ENCODE assay signal across 13 cellular contexts in the genomic region with DNA sequence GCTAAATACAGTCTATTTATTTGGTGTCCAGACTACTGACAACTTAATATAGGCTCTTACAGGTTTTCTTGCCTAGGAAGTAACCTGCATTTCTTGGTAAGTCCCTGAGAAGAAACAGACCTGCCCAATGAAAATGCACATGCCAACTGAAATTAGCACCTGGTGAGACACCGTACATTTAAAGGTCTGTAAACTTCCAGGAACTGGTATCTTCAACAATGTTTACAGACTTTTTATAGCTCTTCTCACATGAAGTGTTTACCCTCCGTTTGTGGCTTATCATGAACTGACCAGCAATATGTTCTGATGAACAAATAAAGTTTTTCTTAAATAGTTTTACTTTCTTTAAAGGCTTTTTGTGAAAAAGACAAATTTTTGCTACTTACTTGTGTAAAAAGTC.
DNase-seq lines count a peak whose midpoint lies in the region; ATAC-seq and FAIRE-seq lines count a peak whose summit lies in the region.
"Had no signal": no experiment of that assay in that cellular context is flagged by ENCODE, and none has a peak within 500 bp of the region (broad histone marks: within the 10 kb centered on the region; RNA-seq: fewer than 3 reads in every experiment).

No MANE protein-coding gene starts in this region.

- peaks cover 0 to 2% of the 10 kb centered on the region in 2 donors for H3K4me1 ChIP-seq in small intestine (ENCODE audit: control insufficient read depth in 2 of 2, insufficient read depth in 1 of 2, low read depth in 1 of 2, low read length in 1 of 2)

- peaks cover 5 to 10% of the 10 kb centered on the region in 2 donors for H3K36me3 ChIP-seq in small intestine (ENCODE audit: control insufficient read depth in 2 of 2, insufficient read depth in 2 of 2, low read length in 2 of 2)
- H3K36me3 ChIP-seq: thoracic aorta had no signal

- no peak overlapping the region for H3K4me3 ChIP-seq in small intestine (ENCODE audit: low read depth in 1 of 2, low read length in 2 of 2)
- H3K4me3 ChIP-seq: thoracic aorta had no signal

- DNase-seq in NCI-H345 (lab: John Stamatoyannopoulos, UW) (peak; percentile 28), NCI-H345 treated with DMSO at 0.1 percent for 48 hours (lab: John Stamatoyannopoulos, UW; ENCODE audit: unreplicated experiment) (no peak), NCI-H748 treated with DMSO at 0.1 percent for 48 hours (lab: John Stamatoyannopoulos, UW) (peak; percentile 45), epidermal melanocyte (ENCODE audit: insufficient read length, low spot score) (peak; percentile 14), small intestine (peak; percentile 53), COLO668 (lab: John Stamatoyannopoulos, UW; ENCODE audit: unreplicated experiment) (no peak)
- DNase-seq: 8988T; activated CD4-positive, alpha-beta T cell treated with anti-CD3 and anti-CD28 coated beads, Interleukin-2, amount 10 ng/mL, durations not matched to agents 7 days and 5 days; activated gamma-delta T cell treated with Interleukin-2 at 50 U/mL for 16 hours had no signal

- H3K9me3 ChIP-seq in small intestine (ENCODE audit: control insufficient read depth, low read depth), result no peaks in the 10 kb centered on the region
- H3K9me3 ChIP-seq: thoracic aorta had no signal

- no peaks in the 10 kb centered on the region for H3K27me3 ChIP-seq in small intestine (ENCODE audit: control insufficient read depth in 2 of 2, insufficient read depth in 2 of 2, low read length in 2 of 2)

- ATAC-seq in HG03280 (IDR thresholded peaks at IDR 0.05; ENCODE audit: unreplicated experiment) (no peak), HG02571 (IDR thresholded peaks at IDR 0.05; ENCODE audit: unreplicated experiment) (no peak)

- peak overlapping the region in 1 of 2 donors; percentile 33 for H3K27ac ChIP-seq in small intestine (ENCODE audit: low read depth in 1 of 2, low read length in 1 of 2)

- FAIRE-seq in small intestine (lab: Jason Lieb, UNC), result no peak
- FAIRE-seq: bronchial epithelial cell had no signal

- WGBS in small intestine, 3 donors, result 15 to 54% (median 22%) methylated on average over 2 of the region's 2 CpGs

Comparison
In these comparisons a context has a peak if more than half of its experiments do, and no peak if none do; other contexts are left out.
1. DNase-seq: peak in NCI-H345 (single experiment), NCI-H748 treated with DMSO at 0.1 percent for 48 hours (single experiment), epidermal melanocyte (single experiment) and small intestine (single experiment); none in NCI-H345 treated with DMSO at 0.1 percent for 48 hours (single experiment) and COLO668 (single experiment).